Comparison of ENCODE assay signal across 15 cellular contexts in the genomic region with DNA sequence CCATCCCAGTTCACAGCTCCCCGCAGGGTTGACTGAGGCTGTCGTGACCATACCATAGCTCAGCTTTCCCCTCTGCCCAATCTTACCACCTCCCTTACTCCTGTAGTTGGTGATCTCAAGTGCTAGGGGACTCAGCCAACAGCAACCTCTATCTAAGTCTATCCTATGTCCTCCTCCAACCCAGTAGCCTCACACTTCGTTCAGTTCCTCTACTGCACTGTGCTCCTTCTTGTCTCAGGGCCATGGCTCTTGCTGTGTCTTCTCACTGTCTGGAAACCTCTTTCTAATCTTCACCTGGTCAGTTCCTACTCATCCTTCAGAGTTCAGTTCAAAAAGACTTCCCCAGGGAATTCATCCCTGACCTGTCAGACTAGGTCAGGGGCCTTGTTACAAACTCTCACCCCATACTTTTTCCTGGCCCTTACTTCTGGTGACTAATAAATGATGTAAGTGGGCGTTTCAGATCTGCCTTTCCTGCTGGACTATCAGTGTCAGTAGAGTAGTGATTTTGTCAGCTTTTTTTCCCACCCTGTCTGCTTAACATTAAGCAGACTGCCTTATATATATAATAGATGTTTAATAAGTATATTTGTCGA. TPM values are rescaled to one million over a fixed set of nuclear protein-coding genes. Genes with fewer than 3 reads are reported as not detected.
DNase-seq lines count a peak whose midpoint lies in the region; ATAC-seq, FAIRE-seq and TF ChIP-seq lines count a peak whose summit lies in the region.
"Had no signal": no experiment of that assay in that cellular context is flagged by ENCODE, and none has a peak within 500 bp of the region (broad histone marks: within the 10 kb centered on the region; RNA-seq: fewer than 3 reads in every experiment).

No MANE protein-coding gene starts in this region.

- WGBS in trophoblast cell (ENCODE audit: extremely low coverage, insufficient coverage, insufficient read length), result no CpG with 5 or more reads among the region's 5 CpGs
- WGBS in sigmoid colon, 2 donors, result 87 to 89% methylated on average over 5 of the region's 5 CpGs

- H4K12ac ChIP-seq in trophoblast cell (ENCODE audit: low read depth, low read length), result no peak overlapping the region

- H3K79me2 ChIP-seq in trophoblast cell (ENCODE audit: control insufficient read depth, insufficient read depth, low read length, poor library complexity), result no peaks in the 10 kb centered on the region

- no peak overlapping the region for H4K8ac ChIP-seq in trophoblast cell (ENCODE audit: low read depth, low read length)

- TF ChIP-seq EP300 in sigmoid colon (IDR thresholded peaks at IDR 0.05), result no peak

- no peak overlapping the region for H3K27ac ChIP-seq in trophoblast cell (ENCODE audit: low read depth, low read length)
- H3K27ac ChIP-seq in sigmoid colon, result no peak overlapping the region

- FAIRE-seq in RCC 7860 (lab: Jason Lieb, UNC), result peak; percentile 76

- no peak overlapping the region for H3K9ac ChIP-seq in trophoblast cell (ENCODE audit: low read length)

- no peak for TF ChIP-seq POLR2A in sigmoid colon (IDR thresholded peaks at IDR 0.05)

- TF ChIP-seq CTCF in sigmoid colon (IDR thresholded peaks at IDR 0.05), result no peak

- no peak for ATAC-seq in GM21723 (IDR thresholded peaks at IDR 0.05; ENCODE audit: unreplicated experiment)
- ATAC-seq in HG02970 (IDR thresholded peaks at IDR 0.05; ENCODE audit: low FRiP score, unreplicated experiment), result no peak
- ATAC-seq: effector memory CD8-positive, alpha-beta T cell had no signal

- H3K4me1 ChIP-seq in trophoblast cell (ENCODE audit: control insufficient read depth in 1 of 2, insufficient read depth in 2 of 2, low read length in 2 of 2) (peaks cover 5 to 7% of the 10 kb centered on the region in 2 experiments), sigmoid colon (no peaks in the 10 kb centered on the region)

- no peaks in the 10 kb centered on the region for H3K9me3 ChIP-seq in trophoblast cell (ENCODE audit: insufficient read depth, low read depth, low read length)
- H3K9me3 ChIP-seq in sigmoid colon, result no peaks in the 10 kb centered on the region

- intact Hi-C loops in sigmoid colon (cut with DNase I), result no loop called here

- H2BK5ac ChIP-seq in trophoblast cell (ENCODE audit: low read depth, low read length, poor library complexity), result no peak overlapping the region

- H2AK5ac ChIP-seq in trophoblast cell (ENCODE audit: low read length), result peak overlapping the region; percentile 59

- peak overlapping the region; percentile 43 for H3K4me3 ChIP-seq in trophoblast cell (ENCODE audit: low read depth, low read length)
- no peak overlapping the region for H3K4me3 ChIP-seq in sigmoid colon

- no peak overlapping the region for H2BK12ac ChIP-seq in trophoblast cell (ENCODE audit: low read length)

- no peak overlapping the region for H2BK120ac ChIP-seq in trophoblast cell (ENCODE audit: insufficient read depth, low read length, poor library complexity)

- no peaks in the 10 kb centered on the region for H3K79me1 ChIP-seq in trophoblast cell (ENCODE audit: low read length)

- H3K23ac ChIP-seq in trophoblast cell (ENCODE audit: low read length), result no peak overlapping the region

- DNase-seq in H4 (ENCODE audit: low spot score), result peak; percentile 13
- peak; percentile 58 for DNase-seq in RCC 7860 (ENCODE audit: low spot score)
- DNase-seq in fibroblast of gingiva (ENCODE audit: low read depth), result peak; percentile 19
- peak; percentile 9 to 53 for DNase-seq in trophoblast cell
- no peak for DNase-seq in sigmoid colon
- no peak for DNase-seq in NCI-H345 treated with DMSO at 0.1 percent for 48 hours (lab: John Stamatoyannopoulos, UW; ENCODE audit: unreplicated experiment)
- DNase-seq: activated CD4-positive, CD25-positive, alpha-beta regulatory T cell; activated T-cell treated with anti-CD3 and anti-CD28 coated beads for 4 hours; anterior cingulate cortex; effector memory CD8-positive, alpha-beta T cell; NCI-H1436; NCI-H526 treated with DMSO at 0.1 percent for 48 hours had no signal

- no peak overlapping the region for H3K4ac ChIP-seq in trophoblast cell (ENCODE audit: low read depth, low read length)

- H2AFZ ChIP-seq in trophoblast cell (ENCODE audit: insufficient read depth, low read length, poor library complexity), result no peak overlapping the region

- no peaks in the 10 kb centered on the region for H3K27me3 ChIP-seq in trophoblast cell (ENCODE audit: insufficient read depth, low read length)
- H3K27me3 ChIP-seq in sigmoid colon, result no peaks in the 10 kb centered on the region

- no peak overlapping the region for H3K14ac ChIP-seq in trophoblast cell (ENCODE audit: low read length)

- H3K18ac ChIP-seq in trophoblast cell (ENCODE audit: low read length), result no peak overlapping the region

- no peak overlapping the region for H4K91ac ChIP-seq in trophoblast cell (ENCODE audit: low read depth, low read length)

- H3K36me3 ChIP-seq in trophoblast cell (ENCODE audit: control insufficient read depth in 1 of 2, insufficient read depth in 2 of 2, low read length in 2 of 2), result no peaks in the 10 kb centered on the region
- no peaks in the 10 kb centered on the region for H3K36me3 ChIP-seq in sigmoid colon

- H3K4me2 ChIP-seq in trophoblast cell (ENCODE audit: low read length), result no peak overlapping the region

RNA-seq across cellular contexts. Expression of gene NR3C1, which starts 53.6 kb away (rescaled TPM):
- total RNA-seq in H4 (2014; rRNA removed; shearing (Covaris generic)), result 47.9 and 55.5 TPM in 2 replicates
- polyA plus RNA-seq in trophoblast cell (2013), result 1.3 and 1.4 TPM in 2 replicates
- 10 to 100 TPM; 36.0 to 65.6 (median 49.9) TPM for total RNA-seq in sigmoid colon
- polyA plus RNA-seq in sigmoid colon, result 10 to 100 TPM in 1 of 3 donors, 1 to 10 TPM in 2; 5.5 to 11.9 (median 9.6) TPM
- total RNA-seq: HT-29 had no signal

Comparison
In these comparisons a context has a peak if more than half of its experiments do, and no peak if none do; other contexts are left out.
1. DNase-seq: peak in H4 (single experiment), RCC 7860 (single experiment), fibroblast of gingiva (single experiment) and trophoblast cell (2 of 2); none in sigmoid colon (single experiment) and NCI-H345 treated with DMSO at 0.1 percent for 48 hours (single experiment).